Comparison of ENCODE assay signal across 8 cellular contexts in the genomic region with DNA sequence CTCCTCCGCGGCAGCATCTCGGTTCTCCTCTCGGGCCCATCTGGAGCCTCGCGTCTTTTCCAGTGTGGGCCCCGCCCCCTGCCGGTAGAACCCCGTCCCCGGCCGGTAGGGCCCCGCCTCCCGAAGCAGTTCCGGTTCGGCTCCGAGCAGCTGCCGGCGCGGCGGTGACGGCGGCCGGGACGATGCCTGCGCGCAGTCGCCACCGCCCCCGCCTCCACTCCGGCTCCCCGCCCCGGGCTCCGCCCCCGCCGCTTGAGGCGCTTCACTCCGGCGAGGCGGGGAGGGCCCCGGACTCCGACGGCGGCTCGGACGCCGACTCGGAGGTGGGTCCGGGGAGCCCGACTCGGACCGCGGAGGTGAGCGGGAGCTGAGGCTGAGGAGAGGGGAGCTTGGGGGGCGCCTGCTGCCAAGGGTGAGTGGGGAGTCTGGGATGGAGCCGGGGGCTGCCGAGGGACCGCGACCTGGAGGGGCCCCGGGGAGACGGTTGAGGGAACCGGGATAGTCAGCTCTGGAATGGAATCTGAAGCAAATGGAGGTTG.
DNase-seq lines count a peak whose midpoint lies in the region; ATAC-seq and TF ChIP-seq lines count a peak whose summit lies in the region.

Gene SAMD8, plus strand, starts transcription at position 290 of the 539 bp plus-strand sequence. CDS start 38,873 bp downstream, outside the sequence.

- ATAC-seq in GM18505 (IDR thresholded peaks at IDR 0.05; ENCODE audit: unreplicated experiment) (peak; percentile 83), HG02981 (IDR thresholded peaks at IDR 0.05; ENCODE audit: unreplicated experiment) (peak; percentile 81), GM21447 (IDR thresholded peaks at IDR 0.05; ENCODE audit: unreplicated experiment) (no peak)

- H3K4me3 ChIP-seq in cardiac fibroblast (replicated peaks in 1 of 2; ENCODE audit: low read depth in 2 of 2, low read length in 2 of 2), result peak within 1 kb of the TSS; percentile 93 to 95

- peak; percentile 94 for DNase-seq in NCI-H2227 (lab: John Stamatoyannopoulos, UW; ENCODE audit: unreplicated experiment)
- peak; percentile 91 to 94 (median 91) for DNase-seq in activated CD4-positive, CD25-positive, alpha-beta regulatory T cell (lab: John Stamatoyannopoulos, UW)
- DNase-seq in cardiac fibroblast (ENCODE audit: low read depth in 2 of 2), result peak; percentile 96 to 98
- peak; percentile 94 for DNase-seq in inferior parietal cortex (ENCODE audit: extremely low spot score)
- peak; percentile 89 for DNase-seq in smooth muscle cell of the brain vasculature (ENCODE audit: low read depth, low spot score)

- TF ChIP-seq POLR2A in GM18505 (IDR thresholded peaks at IDR 0.05; ENCODE audit: borderline replicate concordance, extremely low read depth, insufficient read depth, insufficient read length), result peak; percentile 81

- no peak for TF ChIP-seq CTCF in cardiac fibroblast (IDR thresholded peaks at IDR 0.05; ENCODE audit: low read depth, low read length)
